Comparison of ENCODE assay signal across 26 cellular contexts in the genomic region with DNA sequence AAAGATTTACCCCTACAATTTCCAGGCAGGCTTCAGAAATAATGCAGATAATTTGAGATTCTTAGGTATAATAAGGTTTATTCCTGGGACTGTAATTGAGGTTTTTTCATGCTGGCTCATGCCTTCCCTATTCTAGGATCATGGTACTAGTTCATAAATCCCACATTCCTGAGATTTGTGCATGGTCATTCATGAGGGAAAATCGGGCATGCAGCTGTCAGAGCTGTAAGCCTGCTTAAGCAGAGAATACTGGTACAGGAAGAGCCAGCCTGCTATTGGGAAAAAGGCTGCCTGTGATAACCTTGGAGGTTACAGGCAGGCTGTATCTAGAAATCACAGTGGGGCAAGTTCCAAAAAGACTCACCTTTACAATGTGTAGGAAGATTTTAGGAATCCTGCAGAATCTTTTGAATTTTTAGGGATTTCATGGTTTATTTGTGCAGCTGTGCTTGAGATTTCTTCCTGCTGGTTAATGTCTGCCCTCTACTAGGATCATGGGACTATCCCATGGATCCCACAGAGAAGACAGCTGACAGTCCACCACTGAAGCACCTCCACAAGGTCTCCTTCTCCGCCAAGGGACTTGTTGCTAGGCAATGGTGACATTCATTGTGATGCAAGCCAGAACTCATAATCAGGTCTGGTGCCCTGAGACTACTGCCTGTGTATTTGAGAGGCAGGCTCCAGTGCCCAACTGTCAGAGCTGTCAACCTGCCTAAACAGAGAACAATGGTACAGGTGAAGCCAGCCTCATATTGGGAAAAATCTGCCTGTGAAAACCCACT.
"Had no signal": no experiment of that assay in that cellular context is flagged by ENCODE, and none has a peak within 500 bp of the region (broad histone marks: within the 10 kb centered on the region; RNA-seq: fewer than 3 reads in every experiment).

No MANE protein-coding gene starts in this region.

- ATAC-seq: activated CD4-positive, CD25-positive, alpha-beta regulatory T cell treated with anti-CD3 and anti-CD28 coated beads, Interleukin-2, amount 50 U/mL, for 24 hours; activated CD8-positive, alpha-beta T cell treated with anti-CD3 and anti-CD28 coated beads for 36 hours; activated T-cell treated with anti-CD3 and anti-CD28 coated beads, Interleukin-2, amount 50 U/mL, for 4 hours; activated T-helper 17 cell treated with anti-CD3 and anti-CD28 coated beads, Interleukin-2, amount 50 U/mL, for 72 hours; gastroesophageal sphincter; T-helper 17 cell had no signal

- H3K4me3 ChIP-seq: colonic mucosa, esophagus squamous epithelium, gastroesophageal sphincter had no signal

- H3K36me3 ChIP-seq: brain microvascular endothelial cell, colonic mucosa, esophagus squamous epithelium, gastroesophageal sphincter, WERI-Rb-1 had no signal

- DNase-seq: activated B cell treated with CpG ODN at 0.5 μM for 24 hours; activated CD4-positive, alpha-beta T cell treated with anti-CD3 and anti-CD28 coated beads for 48 hours; activated CD4-positive, alpha-beta T cell treated with anti-CD3 and anti-CD28 coated beads, Interleukin-2, amount 50 U/mL, for 1 hour; activated CD4-positive, alpha-beta T cell treated with anti-CD3 and anti-CD28 coated beads, Interleukin-2, amount 50 U/mL, for 48 hours; activated CD8-positive, alpha-beta memory T cell treated with anti-CD3 and anti-CD28 coated beads for 24 hours; activated CD8-positive, alpha-beta T cell treated with anti-CD3 and anti-CD28 coated beads for 36 hours; activated effector memory CD4-positive, alpha-beta T cell treated with Interleukin-2 at 50 U/mL for 16 hours; activated gamma-delta T cell treated with Interleukin-2 at 50 U/mL for 16 hours; activated naive CD4-positive, alpha-beta T cell treated with anti-CD3 and anti-CD28 coated beads, Interleukin-2, amount 50 U/mL, for 16 hours; activated naive CD4-positive, alpha-beta T cell treated with Interleukin-2 at 50 U/mL for 16 hours; activated T-cell treated with anti-CD3 and anti-CD28 coated beads, Interleukin-2, amount 50 U/mL, for 4 hours; amniotic stem cell; anterior cingulate cortex; brain microvascular endothelial cell; colonic mucosa; effector CD8-positive, alpha-beta T cell; esophagus squamous epithelium; foreskin melanocyte; T-helper 1 cell; T-helper 17 cell; T1000; WERI-Rb-1 had no signal

- H3K9me3 ChIP-seq: colonic mucosa, esophagus squamous epithelium, gastroesophageal sphincter had no signal

- H3K27ac ChIP-seq: brain microvascular endothelial cell, colonic mucosa, epithelial cell of prostate, esophagus squamous epithelium, gastroesophageal sphincter, WERI-Rb-1 had no signal

- H3K4me1 ChIP-seq: colonic mucosa, esophagus squamous epithelium, gastroesophageal sphincter had no signal

- H3K27me3 ChIP-seq: brain microvascular endothelial cell, colonic mucosa, esophagus squamous epithelium, gastroesophageal sphincter had no signal
